Comparison of ENCODE assay signal across 20 cellular contexts in genomic region chr6:150713876-150714275, GRCh38.
DNase-seq lines count a peak whose midpoint lies in the region; FAIRE-seq and TF ChIP-seq lines count a peak whose summit lies in the region.
"Had no signal": no experiment of that assay in that cellular context is flagged by ENCODE, and none has a peak within 500 bp of the region (broad histone marks: within the 10 kb centered on the region; RNA-seq: fewer than 3 reads in every experiment).

No MANE protein-coding gene starts in this region.

- H3K4me3 ChIP-seq in Caco-2 (ENCODE audit: low read depth, low read length) (no peak overlapping the region), ectodermal cell (ENCODE audit: insufficient read depth, low read depth, low read length) (no peak overlapping the region)
- H3K4me3 ChIP-seq: A549, BLaER1 had no signal

- BruUV-seq in Caco-2 (replicated peaks; lab: Mats Ljungman, UMichigan) = no TSS peak

- H3K4me1 ChIP-seq in Caco-2 = peaks cover 40% of the 10 kb centered on the region
- H3K4me1 ChIP-seq in ectodermal cell (ENCODE audit: control insufficient read depth, insufficient read depth, low read length) = peaks cover 20% of the 10 kb centered on the region
- H3K4me1 ChIP-seq: A549 had no signal

- H3K9me3 ChIP-seq in Caco-2 (no peaks in the 10 kb centered on the region), ectodermal cell (ENCODE audit: control insufficient read depth, low read length) (no peaks in the 10 kb centered on the region)
- H3K9me3 ChIP-seq: A549, BLaER1 had no signal

- peaks cover 7% of the 10 kb centered on the region for H3K36me3 Mint-ChIP-seq in Caco-2 (ENCODE audit: insufficient read depth, unreplicated experiment)
- peaks cover 5% of the 10 kb centered on the region for H3K36me3 Mint-ChIP-seq in nephron progenitor cell (ENCODE audit: low read depth)
- H3K36me3 Mint-ChIP-seq: CD8-positive, alpha-beta T cell had no signal

- H3K36me3 ChIP-seq in Caco-2 (ENCODE audit: control insufficient read depth, insufficient read depth, low read length) (no peaks in the 10 kb centered on the region), ectodermal cell (ENCODE audit: control insufficient read depth, insufficient read depth, low read length) (no peaks in the 10 kb centered on the region)
- H3K36me3 ChIP-seq: BLaER1 had no signal

- H3K27ac Mint-ChIP-seq in Caco-2 (ENCODE audit: unreplicated experiment) (peak overlapping the region; percentile 26), nephron progenitor cell (peak overlapping the region; percentile 87)
- H3K27ac Mint-ChIP-seq: CD8-positive, alpha-beta T cell had no signal

- POLR2A ChIA-PET in Caco-2 (lab: Charles Lee) = no interaction called here

- H3K27me3 Mint-ChIP-seq in Caco-2 (ENCODE audit: insufficient read depth, unreplicated experiment) (no peaks in the 10 kb centered on the region), nephron progenitor cell (ENCODE audit: low read depth, poor library complexity) (no peaks in the 10 kb centered on the region)

- FAIRE-seq in RCC 7860 (lab: Jason Lieb, UNC) = no peak
- FAIRE-seq: A549, D721Med had no signal

- intact Hi-C loops in Caco-2 (cut with micrococcal nuclease; ENCODE audit: unreplicated experiment) = loop anchor here (1.0 kb wide), 1 partner anchor 18 kb away; no protein-coding TSS in a partner anchor

- no peaks in the 10 kb centered on the region for H3K27me3 ChIP-seq in Caco-2 (replicated peaks; ENCODE audit: control insufficient read depth, insufficient read depth, low read length)
- H3K27me3 ChIP-seq in ectodermal cell (ENCODE audit: control insufficient read depth, insufficient read depth, low read length, poor library complexity, severe bottlenecking) = no peaks in the 10 kb centered on the region
- H3K27me3 ChIP-seq: BLaER1 had no signal

- 81 to 84% methylated on average over 4 of the region's 4 CpGs for WGBS in ectodermal cell, 2 experiments

- H3K27ac ChIP-seq in ectodermal cell (ENCODE audit: insufficient read depth, low read depth, low read length, poor library complexity, severe bottlenecking) (peak overlapping the region; percentile 50), substantia nigra (ENCODE audit: low read depth, low read length, poor library complexity, severe bottlenecking) (peak overlapping the region; percentile 28)
- H3K27ac ChIP-seq: A549, BLaER1, RWPE1 had no signal

- TF ChIP-seq CTCF in Caco-2 (IDR thresholded peaks at IDR 0.05; ENCODE audit: insufficient read depth in 1 of 2, low read depth in 1 of 2, low read length in 1 of 2, severe bottlenecking in 1 of 2, unreplicated experiment in 1 of 2) = no peak
- no peak for TF ChIP-seq CTCF in nephron progenitor cell (IDR thresholded peaks at IDR 0.05)

- peaks cover 9% of the 10 kb centered on the region for H3K9me3 Mint-ChIP-seq in Caco-2 (ENCODE audit: unreplicated experiment)
- no peaks in the 10 kb centered on the region for H3K9me3 Mint-ChIP-seq in nephron progenitor cell
- H3K9me3 Mint-ChIP-seq: CD8-positive, alpha-beta T cell had no signal

- H3K4me3 Mint-ChIP-seq in Caco-2 (ENCODE audit: unreplicated experiment) = peak overlapping the region; percentile 34
- H3K4me3 Mint-ChIP-seq in nephron progenitor cell = no peak overlapping the region
- H3K4me3 Mint-ChIP-seq: CD8-positive, alpha-beta T cell had no signal

- CTCF ChIA-PET in Caco-2 (lab: Charles Lee) = no interaction called here

- H3K4me1 Mint-ChIP-seq in Caco-2 (ENCODE audit: low read depth, unreplicated experiment) = peaks cover 50% of the 10 kb centered on the region
- H3K4me1 Mint-ChIP-seq in nephron progenitor cell = peaks cover 56% of the 10 kb centered on the region

- DNase-seq in Caco-2 = no peak
- DNase-seq in nephron progenitor cell = no peak
- DNase-seq in substantia nigra (lab: John Stamatoyannopoulos, UW) = no peak
- DNase-seq in T-helper 2 cell = no peak
- no peak for DNase-seq in RCC 7860 (ENCODE audit: low spot score)
- no peak for DNase-seq in stimulated activated CD4-positive, alpha-beta T cell treated with anti-CD3 and anti-CD28 coated beads, Interleukin-4, amount 100 ng/mL, for 1 hour
- DNase-seq: CD8-positive, alpha-beta T cell; DMS79; MM.1S; NCI-H1092; NCI-H146; NCI-H2029 treated with DMSO at 0.1 percent for 48 hours; NCI-H2171; NCI-H526; PC-3 had no signal
